1 cellular context compared by ENCODE assay signal in the genomic region with DNA sequence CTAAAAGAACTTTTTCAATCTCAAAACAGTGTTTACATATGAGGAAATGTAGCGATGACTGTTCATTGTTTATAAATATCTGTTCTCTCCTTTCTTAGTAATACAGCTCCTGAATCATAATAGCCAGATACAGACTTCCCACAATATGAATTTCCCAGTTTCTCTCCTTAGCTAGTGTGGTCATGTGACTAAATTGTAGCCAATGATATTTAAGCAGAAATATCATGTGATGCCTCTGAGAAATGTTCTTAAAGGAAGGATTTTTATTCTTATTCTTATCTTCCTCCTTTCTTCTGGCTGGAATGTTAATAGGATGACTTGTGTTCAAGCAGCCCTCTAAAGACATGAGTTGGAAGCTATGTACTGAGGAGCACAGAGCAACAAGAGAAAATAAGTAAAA.
TF ChIP-seq lines count a peak whose summit lies in the region.

No MANE protein-coding gene starts in this region.

TF ChIP-seq in WTC11, 78 proteins besides CTCF, POLR2A, EP300 and RAD21 (continued from another document):
- TF ChIP-seq JAZF1 (CRISPR knock-in tag; IDR thresholded peaks at IDR 0.05) = no peak
- TF ChIP-seq, protein P1, sequence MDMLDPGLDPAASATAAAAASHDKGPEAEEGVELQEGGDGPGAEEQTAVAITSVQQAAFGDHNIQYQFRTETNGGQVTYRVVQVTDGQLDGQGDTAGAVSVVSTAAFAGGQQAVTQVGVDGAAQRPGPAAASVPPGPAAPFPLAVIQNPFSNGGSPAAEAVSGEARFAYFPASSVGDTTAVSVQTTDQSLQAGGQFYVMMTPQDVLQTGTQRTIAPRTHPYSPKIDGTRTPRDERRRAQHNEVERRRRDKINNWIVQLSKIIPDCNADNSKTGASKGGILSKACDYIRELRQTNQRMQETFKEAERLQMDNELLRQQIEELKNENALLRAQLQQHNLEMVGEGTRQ (CRISPR knock-in tag; IDR thresholded peaks at IDR 0.05) = peak; percentile 77
